19 cellular contexts compared by ENCODE assay signal in genomic region chr13:20348645-20349408, GRCh38.
"Had no signal": no experiment of that assay in that cellular context is flagged by ENCODE, and none has a peak within 500 bp of the region (broad histone marks: within the 10 kb centered on the region; RNA-seq: fewer than 3 reads in every experiment).

No MANE protein-coding gene starts in this region.

- H3K9me3 ChIP-seq: lower lobe of right lung, right atrium auricular region, sigmoid colon, testis, tibial artery, upper lobe of left lung, uterus had no signal

- H3K36me3 ChIP-seq: lower lobe of right lung, right atrium auricular region, sigmoid colon, tibial artery, upper lobe of left lung, uterus had no signal

- H3K27ac ChIP-seq: lower lobe of right lung, parathyroid adenoma, right atrium auricular region, sigmoid colon, testis, tibial artery, upper lobe of left lung, uterus had no signal

- H3K4me1 Mint-ChIP-seq: stimulated activated memory B cell treated with anti-CD40 and anti-IgM and Interleukin-4, amounts not matched to agents 10 μg/mL and 1 μg/mL and 100 μg/mL, for 72 hours had no signal

- H3K9ac ChIP-seq: parathyroid adenoma had no signal

- H3K4me1 ChIP-seq: parathyroid adenoma, right atrium auricular region, sigmoid colon, testis, tibial artery, uterus had no signal

- H3K36me3 Mint-ChIP-seq: natural killer cell; stimulated activated memory B cell treated with anti-CD40 and anti-IgM and Interleukin-4, amounts not matched to agents 10 μg/mL and 1 μg/mL and 100 μg/mL, for 72 hours had no signal

- H3K27ac Mint-ChIP-seq: natural killer cell; progenitor cell of endocrine pancreas; stimulated activated memory B cell treated with anti-CD40 and anti-IgM and Interleukin-4, amounts not matched to agents 10 μg/mL and 1 μg/mL and 100 μg/mL, for 72 hours had no signal

- H3K4me3 Mint-ChIP-seq: natural killer cell; stimulated activated memory B cell treated with anti-CD40 and anti-IgM and Interleukin-4, amounts not matched to agents 10 μg/mL and 1 μg/mL and 100 μg/mL, for 72 hours had no signal

- H3K27me3 ChIP-seq: right atrium auricular region, sigmoid colon, testis, upper lobe of left lung, uterus had no signal

- H3K9me3 Mint-ChIP-seq: natural killer cell had no signal

- H2AFZ ChIP-seq: parathyroid adenoma had no signal

- FAIRE-seq: frontal cortex had no signal

- H3K79me2 ChIP-seq: parathyroid adenoma had no signal

- DNase-seq: cortex of kidney; effector CD4-positive, alpha-beta T cell; left ventricle myocardium superior; lower lobe of right lung; natural killer cell; sigmoid colon; stimulated activated CD4-positive, alpha-beta T cell treated with anti-CD3 and anti-CD28 coated beads, Interleukin-2, amount 100 ng/mL, for 24 hours; stimulated activated CD4-positive, alpha-beta T cell treated with anti-CD3 and anti-CD28 coated beads, Interleukin-4, amount 100 ng/mL, for 4 hours; stimulated activated naive CD8-positive, alpha-beta T cell treated with anti-CD3 and anti-CD28 coated beads, Interleukin-15, Interleukin-2, amounts not matched to agents 100 U/mL and 50 U/mL, for 24 hours; substantia nigra; testis; uterus had no signal

- ATAC-seq: stimulated activated memory B cell treated with anti-CD40 and anti-IgM and Interleukin-4, amounts not matched to agents 10 μg/mL and 1 μg/mL and 100 μg/mL, for 72 hours; stimulated activated naive CD8-positive, alpha-beta T cell treated with anti-CD3 and anti-CD28 coated beads, Interleukin-15, Interleukin-2, amounts not matched to agents 100 U/mL and 50 U/mL, for 24 hours had no signal

- H3K27me3 Mint-ChIP-seq: progenitor cell of endocrine pancreas; stimulated activated memory B cell treated with anti-CD40 and anti-IgM and Interleukin-4, amounts not matched to agents 10 μg/mL and 1 μg/mL and 100 μg/mL, for 72 hours had no signal

- H3K4me3 ChIP-seq: lower lobe of right lung, right atrium auricular region, sigmoid colon, testis, tibial artery, upper lobe of left lung, uterus had no signal
